In the genomic region with DNA sequence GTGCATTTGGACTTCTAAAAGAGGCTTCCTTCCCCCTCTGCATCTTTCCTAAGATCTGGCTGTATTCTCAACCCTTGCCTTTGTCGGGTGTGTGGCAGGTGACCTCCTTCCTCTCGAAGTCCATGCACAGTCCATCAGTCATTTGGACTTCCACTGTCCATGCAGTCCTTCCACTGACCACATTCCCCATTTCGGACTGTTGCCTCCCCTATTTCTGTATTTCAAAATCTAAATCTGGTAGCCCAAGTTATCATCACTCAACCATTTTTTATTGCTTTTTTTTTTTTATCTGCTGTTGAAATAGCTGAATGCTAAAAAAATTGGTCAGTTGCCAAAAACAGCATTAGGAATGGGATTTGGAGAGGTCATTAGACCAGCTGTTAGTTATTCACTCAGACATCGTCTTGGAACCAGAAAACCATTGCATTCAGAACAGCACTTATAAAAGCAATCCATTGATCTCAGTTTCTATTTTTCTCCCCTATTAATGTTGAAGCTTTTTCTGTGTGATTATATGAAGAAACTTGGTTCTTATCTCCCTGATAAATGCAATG, we compare ENCODE assay signal across 1 cellular context.
TF ChIP-seq lines count a peak whose summit lies in the region.

No MANE protein-coding gene starts in this region.

TF ChIP-seq in H1, 55 proteins besides CTCF, POLR2A, EP300 and RAD21:
- TF ChIP-seq TAF7 (optimal IDR thresholded peaks at IDR 0.05; ENCODE audit: borderline replicate concordance, low read depth, low read length) (no peak), NANOG (IDR thresholded peaks at IDR 0.05; ENCODE audit: insufficient read depth, low read depth, low read length, poor library complexity, severe bottlenecking) (no peak), SP2 (IDR thresholded peaks at IDR 0.05; ENCODE audit: low read length) (no peak), POU5F1 (IDR thresholded peaks at IDR 0.05; ENCODE audit: low read depth, low read length) (no peak)
